In genomic region chr2:231680992-231681852, GRCh38 we compare ENCODE assay signal across 1 cellular context.
TF ChIP-seq lines count a peak whose summit lies in the region.

No MANE protein-coding gene starts in this region.

TF ChIP-seq in HepG2, 621 proteins besides CTCF, POLR2A, EP300 and RAD21 (continued from another document and continues in another):
- TF ChIP-seq ZNF547 (CRISPR knock-in tag; IDR thresholded peaks at IDR 0.05) (peak; percentile 95; the same call in 1 of the 2 replicates), ZNF543 (CRISPR knock-in tag; IDR thresholded peaks at IDR 0.05) (no peak), AFF4 (CRISPR knock-in tag; IDR thresholded peaks at IDR 0.05) (0 out of 2 replicates have a peak, but pooled peaks have one; percentile 3), KLF12 (CRISPR knock-in tag; IDR thresholded peaks at IDR 0.05; ENCODE audit: borderline replicate concordance) (peak; percentile 65; the same call in 1 of the 2 replicates), YEATS4 (CRISPR knock-in tag; IDR thresholded peaks at IDR 0.05; ENCODE audit: borderline replicate concordance) (peak; percentile 99), REST (IDR thresholded peaks at IDR 0.05; ENCODE audit: borderline replicate concordance in 1 of 2, low read depth in 1 of 2, low read length in 2 of 2) (peak in 1 of 2 experiments; percentile 65; a peak in 1 of 4 replicates), UBTF (CRISPR knock-in tag; IDR thresholded peaks at IDR 0.05) (peak; percentile 97), BCL3 (CRISPR knock-in tag; IDR thresholded peaks at IDR 0.05) (peak; percentile 96; the same call in 1 of the 2 replicates), ZNF556 (CRISPR knock-in tag; IDR thresholded peaks at IDR 0.05; ENCODE audit: borderline replicate concordance) (peak; percentile 67; the same call in 1 of the 2 replicates), THYN1 (CRISPR knock-in tag; IDR thresholded peaks at IDR 0.05; ENCODE audit: borderline replicate concordance, low read depth) (0 out of 2 replicates have a peak, but pooled peaks have one; percentile 76), ZMYM2 (CRISPR knock-in tag; IDR thresholded peaks at IDR 0.05) (peak; percentile 76), MTA1 (CRISPR knock-in tag; IDR thresholded peaks at IDR 0.05; ENCODE audit: borderline replicate concordance) (peak; percentile 81; the same call in 1 of the 2 replicates), HOXA5 (CRISPR knock-in tag; IDR thresholded peaks at IDR 0.05) (0 out of 2 replicates have a peak, but pooled peaks have one; percentile 24), KLF6 (CRISPR knock-in tag; IDR thresholded peaks at IDR 0.05) (peak; percentile 58; the same call in 1 of the 2 replicates), PRDM15 (CRISPR knock-in tag; IDR thresholded peaks at IDR 0.05) (peak; percentile 83), ATF2 (CRISPR knock-in tag; IDR thresholded peaks at IDR 0.05) (peak; percentile 47; the same call in 1 of the 2 replicates), ZIK1 (CRISPR knock-in tag; IDR thresholded peaks at IDR 0.05; ENCODE audit: borderline replicate concordance, low read depth) (peak; percentile 88), ZNF768 (CRISPR knock-in tag; IDR thresholded peaks at IDR 0.05) (peak; percentile 55), ZNF138 (CRISPR knock-in tag; IDR thresholded peaks at IDR 0.05; ENCODE audit: low read depth) (0 out of 2 replicates have a peak, but pooled peaks have one; percentile 71), NCOA2 (CRISPR knock-in tag; IDR thresholded peaks at IDR 0.05) (peak; percentile 42; the same call in 1 of the 2 replicates), FOXO4 (CRISPR knock-in tag; conservative IDR thresholded peaks at IDR 0.05) (peak; percentile 92; the same call in 1 of the 2 replicates), TGIF2 (CRISPR knock-in tag; IDR thresholded peaks at IDR 0.05) (no peak; the same call in 1 of the 2 replicates), MIXL1 (CRISPR knock-in tag; IDR thresholded peaks at IDR 0.05) (peak; percentile 8; the same call in 1 of the 2 replicates), MYNN (CRISPR knock-in tag; IDR thresholded peaks at IDR 0.05; ENCODE audit: low read depth) (peak; percentile 53), ZNF275 (CRISPR knock-in tag; IDR thresholded peaks at IDR 0.05; ENCODE audit: borderline replicate concordance) (no peak; the same call in 1 of the 2 replicates), ZNF569 (CRISPR knock-in tag; IDR thresholded peaks at IDR 0.05; ENCODE audit: borderline replicate concordance) (no peak; the same call in 1 of the 2 replicates), ZBTB7A (CRISPR knock-in tag; IDR thresholded peaks at IDR 0.05) (peak; percentile 60), SKIL (CRISPR knock-in tag; IDR thresholded peaks at IDR 0.05; ENCODE audit: borderline replicate concordance) (peak; percentile 11; the same call in 1 of the 2 replicates), ZBTB14 (CRISPR knock-in tag; IDR thresholded peaks at IDR 0.05) (peak; percentile 68), KMT2A (CRISPR knock-in tag; IDR thresholded peaks at IDR 0.05) (no peak)
